ENCODE assay signal across 8 cellular contexts in the genomic region with DNA sequence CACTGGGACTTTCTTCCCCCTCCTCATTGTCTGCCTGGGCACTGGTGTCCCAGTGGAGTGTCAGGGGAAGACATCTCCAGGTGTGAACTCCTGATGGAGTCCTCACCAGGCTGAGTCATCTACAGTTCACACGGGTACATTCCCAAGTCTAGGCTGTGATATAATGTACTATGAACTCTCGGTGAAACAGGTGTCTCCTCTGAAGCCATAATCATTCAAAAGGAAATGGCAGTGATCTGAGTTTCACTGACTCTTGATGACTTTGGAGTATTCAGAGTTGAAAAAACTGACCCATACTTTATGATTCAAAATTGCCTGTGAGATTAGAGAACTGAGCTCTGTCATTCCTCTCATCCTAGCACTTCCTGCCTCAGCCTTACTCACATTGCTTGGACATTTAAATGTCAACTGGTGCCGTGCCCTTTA. TPM values are rescaled to one million over a fixed set of nuclear protein-coding genes. Genes with fewer than 3 reads are reported as not detected.
DNase-seq lines count a peak whose midpoint lies in the region; ATAC-seq and TF ChIP-seq lines count a peak whose summit lies in the region.

No MANE protein-coding gene starts in this region.

- no peak overlapping the region for H3K14ac ChIP-seq in trophoblast cell (ENCODE audit: low read length)

- ATAC-seq in GM18909 (IDR thresholded peaks at IDR 0.05; ENCODE audit: poor library complexity, unreplicated experiment) (peak; percentile 59), HG02798 (IDR thresholded peaks at IDR 0.05; ENCODE audit: poor library complexity, unreplicated experiment) (peak; percentile 49)

- intact Hi-C loops in thyroid gland (cut with DNase I), result no loop called here

- no peaks in the 10 kb centered on the region for H3K36me3 ChIP-seq in trophoblast cell (ENCODE audit: control insufficient read depth in 1 of 2, insufficient read depth in 2 of 2, low read length in 2 of 2)
- no peaks in the 10 kb centered on the region for H3K36me3 ChIP-seq in thyroid gland

- no peak overlapping the region for H3K4me3 ChIP-seq in trophoblast cell (ENCODE audit: low read depth, low read length)
- H3K4me3 ChIP-seq in thyroid gland (replicated peaks in 1 of 3), result no peak overlapping the region

- H3K9me3 ChIP-seq in trophoblast cell (ENCODE audit: insufficient read depth, low read depth, low read length) (no peaks in the 10 kb centered on the region), thyroid gland (no peaks in the 10 kb centered on the region)

- no peak overlapping the region for H3K9ac ChIP-seq in trophoblast cell (ENCODE audit: low read length)

- H2AK5ac ChIP-seq in trophoblast cell (ENCODE audit: low read length), result peak overlapping the region; percentile 5

- H3K23ac ChIP-seq in trophoblast cell (ENCODE audit: low read length), result no peak overlapping the region

- no CpG with 5 or more reads among the region's 3 CpGs for WGBS in trophoblast cell (ENCODE audit: extremely low coverage, insufficient coverage, insufficient read length)
- 58 to 76% methylated on average over 3 of the region's 3 CpGs for WGBS in thyroid gland, 2 donors

- peaks cover 4 to 7% of the 10 kb centered on the region in 2 experiments for H3K4me1 ChIP-seq in trophoblast cell (ENCODE audit: control insufficient read depth in 1 of 2, insufficient read depth in 2 of 2, low read length in 2 of 2)
- H3K4me1 ChIP-seq in thyroid gland, result no peaks in the 10 kb centered on the region

- TF ChIP-seq POLR2A in thyroid gland (IDR thresholded peaks at IDR 0.05), result no peak

- no peak overlapping the region for H3K27ac ChIP-seq in trophoblast cell (ENCODE audit: low read depth, low read length)
- H3K27ac ChIP-seq in thyroid gland, result no peak overlapping the region

- no peak overlapping the region for H4K12ac ChIP-seq in trophoblast cell (ENCODE audit: low read depth, low read length)

- H3K79me1 ChIP-seq in trophoblast cell (ENCODE audit: low read length), result no peaks in the 10 kb centered on the region

- no peak overlapping the region for H2BK12ac ChIP-seq in trophoblast cell (ENCODE audit: low read length)

- H3K18ac ChIP-seq in trophoblast cell (ENCODE audit: low read length), result no peak overlapping the region

- no peak overlapping the region for H3K4me2 ChIP-seq in trophoblast cell (ENCODE audit: low read length)

- no peak overlapping the region for H4K91ac ChIP-seq in trophoblast cell (ENCODE audit: low read depth, low read length)

- H2AFZ ChIP-seq in trophoblast cell (ENCODE audit: insufficient read depth, low read length, poor library complexity), result no peak overlapping the region

- H3K27me3 ChIP-seq in trophoblast cell (ENCODE audit: insufficient read depth, low read length) (no peaks in the 10 kb centered on the region), thyroid gland (no peaks in the 10 kb centered on the region)

- H3K79me2 ChIP-seq in trophoblast cell (ENCODE audit: control insufficient read depth, insufficient read depth, low read length, poor library complexity), result no peaks in the 10 kb centered on the region

- H2BK120ac ChIP-seq in trophoblast cell (ENCODE audit: insufficient read depth, low read length, poor library complexity), result no peak overlapping the region

- H4K8ac ChIP-seq in trophoblast cell (ENCODE audit: low read depth, low read length), result no peak overlapping the region

- no peak overlapping the region for H2BK5ac ChIP-seq in trophoblast cell (ENCODE audit: low read depth, low read length, poor library complexity)

- no peak overlapping the region for H3K4ac ChIP-seq in trophoblast cell (ENCODE audit: low read depth, low read length)

- DNase-seq in RKO (ENCODE audit: low spot score) (peak; percentile 83), trophoblast cell (peak; percentile 42 to 51), KG1 (lab: John Stamatoyannopoulos, UW) (no peak), thyroid gland (no peak), GM10266 (ENCODE audit: extremely low spot score) (no peak)
- no peak for DNase-seq in effector CD8-positive, alpha-beta T cell (lab: John Stamatoyannopoulos, UW)

- TF ChIP-seq CTCF in thyroid gland (IDR thresholded peaks at IDR 0.05) (no peak), GM10266 (IDR thresholded peaks at IDR 0.05; ENCODE audit: control insufficient read depth, insufficient read depth, low read depth, missing control alignments) (no peak)

RNA-seq across cellular contexts. Expression of a gene that starts 9.1 kb away (rescaled TPM):
- polyA plus RNA-seq in trophoblast cell (2013), result 22.9 and 24.7 TPM in 2 replicates
- 10 to 100 TPM; 24.3 to 53.4 (median 27.9) TPM for total RNA-seq in thyroid gland

Comparison
In these comparisons a context has a peak if more than half of its experiments do, and no peak if none do; other contexts are left out.
1. DNase-seq: peak in RKO (single experiment) and trophoblast cell (2 of 2); none in effector CD8-positive, alpha-beta T cell (single experiment), KG1 (single experiment), thyroid gland (0 of 2) and GM10266 (single experiment).